ENCODE assay signal across 22 cellular contexts in the genomic region with DNA sequence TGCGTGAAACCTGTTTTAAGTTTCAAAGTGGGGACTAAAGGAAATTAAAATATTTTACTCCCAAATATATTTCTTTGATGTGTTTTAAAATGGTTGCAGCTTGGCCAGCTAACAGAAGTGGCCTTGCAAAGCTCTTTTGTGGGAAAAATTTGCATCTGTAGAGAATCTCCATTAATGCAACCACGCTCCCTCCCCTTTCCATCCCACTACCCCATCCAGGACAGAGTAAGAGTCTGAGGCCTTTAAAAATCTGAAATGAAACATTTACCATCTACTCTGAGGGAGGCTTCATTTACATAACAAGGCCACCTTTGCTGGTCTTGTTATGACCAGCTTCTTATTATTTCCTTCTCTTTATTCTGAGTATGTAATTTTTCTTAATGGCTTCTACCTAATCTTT.
"Had no signal": no experiment of that assay in that cellular context is flagged by ENCODE, and none has a peak within 500 bp of the region (broad histone marks: within the 10 kb centered on the region; RNA-seq: fewer than 3 reads in every experiment).

No MANE protein-coding gene starts in this region.

- H3K4me3 ChIP-seq: body of pancreas, cardiac muscle cell, heart right ventricle, right lobe of liver, skin epidermis, uterus had no signal

- ATAC-seq: activated CD4-positive, alpha-beta T cell treated with anti-CD3 and anti-CD28 coated beads for 36 hours; body of pancreas; heart right ventricle; left ventricle myocardium superior had no signal

- H3K27ac Mint-ChIP-seq: activated CD4-positive, alpha-beta T cell treated with anti-CD3 and anti-CD28 coated beads for 36 hours; activated T-cell treated with anti-CD3 and anti-CD28 coated beads, Interleukin-2, amount 50 U/mL, for 24 hours; activated T-helper 2 cell treated with anti-CD3 and anti-CD28 coated beads, Interferon-gamma antibody, Interleukin-2, Interleukin-4, amounts not matched to agents 10 μg/mL and 5 μg/mL and 100 μg/mL, durations not matched to agents 14 hours and 24 hours and 36 hours; nephron progenitor cell had no signal

- H3K27ac ChIP-seq: body of pancreas, cardiac muscle cell, heart right ventricle, right lobe of liver, skin epidermis, uterus had no signal

- H3K36me3 ChIP-seq: cardiac muscle cell, heart right ventricle, right lobe of liver, uterus had no signal

- H3K4me3 Mint-ChIP-seq: activated CD4-positive, alpha-beta T cell treated with anti-CD3 and anti-CD28 coated beads for 36 hours; activated T-cell treated with anti-CD3 and anti-CD28 coated beads, Interleukin-2, amount 50 U/mL, for 24 hours; nephron progenitor cell had no signal

- H3K9me3 ChIP-seq: body of pancreas, right lobe of liver, uterus had no signal

- H3K27me3 Mint-ChIP-seq: activated CD4-positive, alpha-beta T cell treated with anti-CD3 and anti-CD28 coated beads for 36 hours; activated T-cell treated with anti-CD3 and anti-CD28 coated beads, Interleukin-2, amount 50 U/mL, for 24 hours had no signal

- DNase-seq: activated CD4-positive, alpha-beta T cell treated with anti-CD3 and anti-CD28 coated beads for 36 hours; activated CD4-positive, alpha-beta T cell treated with anti-CD3 and anti-CD28 coated beads, Interleukin-2, amount 50 U/mL, for 4 hours; activated CD8-positive, alpha-beta memory T cell treated with anti-CD3 and anti-CD28 coated beads for 24 hours; activated CD8-positive, alpha-beta memory T cell treated with anti-CD3 and anti-CD28 coated beads, Interleukin-2, amount 50 U/mL, for 4 hours; activated naive CD4-positive, alpha-beta T cell treated with Interleukin-2 at 50 U/mL for 16 hours; activated T-cell treated with anti-CD3 and anti-CD28 coated beads, Interleukin-2, amount 50 U/mL, for 24 hours; anterior cingulate cortex; body of pancreas; cortex of kidney; heart right ventricle; left ventricle myocardium superior; midbrain; nephron progenitor cell; occipital lobe; posterior cingulate gyrus; right lobe of liver; stimulated activated CD4-positive, alpha-beta T cell treated with anti-CD3 and anti-CD28 coated beads, Interleukin-1b, Interleukin-23, amount 100 ng/mL, for 48 hours; trophoblast cell; uterus had no signal

- H3K4me1 ChIP-seq: body of pancreas, heart right ventricle, uterus had no signal

- H3K4me1 Mint-ChIP-seq: nephron progenitor cell had no signal

- H3K27me3 ChIP-seq: body of pancreas, cardiac muscle cell, heart right ventricle, right lobe of liver, uterus had no signal
